ENCODE assay signal across 25 cellular contexts in the genomic region with DNA sequence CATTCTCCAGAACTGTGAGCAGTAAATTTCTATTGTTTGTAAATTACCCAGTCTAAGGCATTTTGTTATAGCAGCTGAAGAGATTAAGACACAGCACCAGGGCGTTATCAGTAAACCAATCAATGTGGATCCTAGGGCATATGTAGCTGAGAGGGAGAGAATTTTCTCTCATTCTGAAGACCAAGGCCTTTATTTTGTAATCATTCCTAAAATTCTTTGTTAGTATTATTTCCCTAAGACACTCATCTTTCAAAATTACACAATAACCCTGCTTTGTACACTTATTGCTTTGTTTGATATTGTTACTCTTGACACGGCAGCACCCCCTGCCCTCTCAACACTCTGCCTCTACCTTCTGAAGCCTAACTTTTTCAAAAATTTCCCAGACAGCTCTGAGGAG.
"Had no signal": no experiment of that assay in that cellular context is flagged by ENCODE, and none has a peak within 500 bp of the region (broad histone marks: within the 10 kb centered on the region; RNA-seq: fewer than 3 reads in every experiment).

No MANE protein-coding gene starts in this region.

- H3K9me2 ChIP-seq: SK-N-SH had no signal

- H3K4me1 ChIP-seq: Peyer's patch had no signal

- H3K36me3 Mint-ChIP-seq: activated CD4-positive, alpha-beta memory T cell treated with anti-CD3 and anti-CD28 coated beads for 36 hours; activated naive CD8-positive, alpha-beta T cell had no signal

- H3K4me3 ChIP-seq: MG63, Peyer's patch, SJCRH30 had no signal

- H3K4me3 Mint-ChIP-seq: activated CD4-positive, alpha-beta memory T cell treated with anti-CD3 and anti-CD28 coated beads for 36 hours; activated CD4-positive, alpha-beta T cell treated with anti-CD3 and anti-CD28 coated beads, Interleukin-2, amount 10 ng/mL, durations not matched to agents 7 days and 5 days; activated naive CD4-positive, alpha-beta T cell treated with anti-CD3 and anti-CD28 coated beads for 36 hours; activated naive CD8-positive, alpha-beta T cell; activated T-cell treated with anti-CD3 and anti-CD28 coated beads, Interleukin-2, amount 50 U/mL, for 4 hours; activated T-helper 17 cell treated with anti-CD3 and anti-CD28 coated beads, Interleukin-2, amount 50 U/mL, for 72 hours had no signal

- ATAC-seq: activated T-cell treated with anti-CD3 and anti-CD28 coated beads, Interleukin-2, amount 50 U/mL, for 4 hours; activated T-helper 17 cell treated with anti-CD3 and anti-CD28 coated beads, Interleukin-2, amount 50 U/mL, for 72 hours had no signal

- DNase-seq: activated CD4-positive, alpha-beta memory T cell treated with anti-CD3 and anti-CD28 coated beads for 36 hours; activated CD4-positive, alpha-beta T cell treated with anti-CD3 and anti-CD28 coated beads, Interleukin-2, amount 10 ng/mL, durations not matched to agents 7 days and 5 days; activated CD4-positive, CD25-positive, alpha-beta regulatory T cell; activated CD8-positive, alpha-beta memory T cell treated with anti-CD3 and anti-CD28 coated beads for 24 hours; activated gamma-delta T cell; activated naive CD4-positive, alpha-beta T cell treated with anti-CD3 and anti-CD28 coated beads for 36 hours; activated T-cell treated with anti-CD3 and anti-CD28 coated beads, Interleukin-2, amount 50 U/mL, for 4 hours; anterior cingulate cortex; MG63; MV-4-11; NCI-H1092 treated with DMSO at 0.1 percent for 48 hours; NCI-H1417 treated with DMSO at 0.1 percent for 48 hours; NCI-H1694 treated with DMSO at 0.1 percent for 48 hours; NCI-H2029 treated with DMSO at 0.1 percent for 48 hours; NCI-H446; NCI-H524; Peyer's patch; Right ventricle myocardium superior; SJCRH30; SK-N-SH; T-helper 1 cell had no signal

- H3K36me3 ChIP-seq: MG63, Peyer's patch, SJCRH30 had no signal

- H3K9me3 Mint-ChIP-seq: activated CD4-positive, alpha-beta memory T cell treated with anti-CD3 and anti-CD28 coated beads for 36 hours; activated CD4-positive, alpha-beta T cell treated with anti-CD3 and anti-CD28 coated beads, Interleukin-2, amount 10 ng/mL, durations not matched to agents 7 days and 5 days; activated T-helper 17 cell treated with anti-CD3 and anti-CD28 coated beads, Interleukin-2, amount 50 U/mL, for 72 hours had no signal

- H3K9me3 ChIP-seq: MG63, Peyer's patch, SJCRH30, SK-N-SH had no signal

- H3K27me3 Mint-ChIP-seq: activated CD4-positive, alpha-beta T cell treated with anti-CD3 and anti-CD28 coated beads, Interleukin-2, amount 10 ng/mL, durations not matched to agents 7 days and 5 days; activated naive CD8-positive, alpha-beta T cell had no signal

- H3K27ac ChIP-seq: Peyer's patch, RWPE1, SJCRH30, VCaP had no signal

- H3K4me1 Mint-ChIP-seq: activated CD4-positive, alpha-beta T cell treated with anti-CD3 and anti-CD28 coated beads, Interleukin-2, amount 10 ng/mL, durations not matched to agents 7 days and 5 days; activated T-helper 17 cell treated with anti-CD3 and anti-CD28 coated beads, Interleukin-2, amount 50 U/mL, for 72 hours had no signal

- H3K27ac Mint-ChIP-seq: activated CD4-positive, alpha-beta memory T cell treated with anti-CD3 and anti-CD28 coated beads for 36 hours; activated CD4-positive, alpha-beta T cell treated with anti-CD3 and anti-CD28 coated beads, Interleukin-2, amount 10 ng/mL, durations not matched to agents 7 days and 5 days; activated naive CD4-positive, alpha-beta T cell treated with anti-CD3 and anti-CD28 coated beads for 36 hours; activated naive CD8-positive, alpha-beta T cell; activated T-helper 17 cell treated with anti-CD3 and anti-CD28 coated beads, Interleukin-2, amount 50 U/mL, for 72 hours had no signal

- H3K4me2 ChIP-seq: SK-N-SH had no signal

- H3K27me3 ChIP-seq: MG63, Peyer's patch, SJCRH30 had no signal

- H3K9ac ChIP-seq: SK-N-SH had no signal
